8 cellular contexts compared by ENCODE assay signal in the genomic region with DNA sequence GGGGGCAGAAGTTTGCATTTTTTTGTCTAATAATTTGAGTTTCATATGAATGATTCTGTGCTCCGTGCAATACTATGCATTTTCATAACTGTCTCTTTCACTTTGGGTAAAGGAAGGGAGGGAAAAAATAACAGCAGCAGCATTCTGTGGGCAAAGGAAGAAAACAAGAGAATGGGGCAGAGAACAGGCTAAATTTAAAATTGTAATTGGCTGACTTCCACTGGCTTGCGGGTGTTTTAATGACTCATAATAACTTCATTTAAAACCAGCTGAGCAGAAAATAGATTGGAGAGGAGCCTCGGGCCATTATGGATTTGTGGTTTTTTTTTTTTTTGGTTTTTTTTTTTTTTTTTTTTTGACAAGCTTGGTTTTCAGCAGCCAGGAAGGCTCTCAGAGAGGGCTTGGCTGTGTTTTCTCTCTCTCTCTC.
DNase-seq lines count a peak whose midpoint lies in the region; ATAC-seq and TF ChIP-seq lines count a peak whose summit lies in the region.

No MANE protein-coding gene starts in this region.

- intact Hi-C loops in mucosa of descending colon (cut with DNase I, micrococcal nuclease), result loop anchor here in 1 of 2 donors (10.0 kb wide), 1 partner anchor 102 kb away; no protein-coding TSS in a partner anchor

- TF ChIP-seq CTCF in VCaP (conservative IDR thresholded peaks at IDR 0.05), result no peak
- no peak for TF ChIP-seq CTCF in foreskin fibroblast (IDR thresholded peaks at IDR 0.05; ENCODE audit: low read depth, low read length)
- TF ChIP-seq CTCF in mucosa of descending colon (IDR thresholded peaks at IDR 0.05), result no peak

- no peaks in the 10 kb centered on the region for H3K36me3 ChIP-seq in mucosa of descending colon (ENCODE audit: low read depth)

- DNase-seq in ELR (ENCODE audit: low read depth) (peak; percentile 62), NCI-H146 (lab: John Stamatoyannopoulos, UW) (peak; percentile 80), foreskin fibroblast (peak; percentile 86 to 94), retina (peak; percentile 77), mucosa of descending colon (no peak)
- DNase-seq in stimulated activated CD8-positive, alpha-beta memory T cell treated with anti-CD3 and anti-CD28 coated beads, Interleukin-4, amount 100 ng/mL, for 48 hours, result no peak

- H3K4me3 ChIP-seq in foreskin fibroblast (ENCODE audit: low read depth in 1 of 2, low read length in 2 of 2), result no peak overlapping the region
- H3K4me3 ChIP-seq in mucosa of descending colon, result no peak overlapping the region

- H3K27ac ChIP-seq in VCaP, result peak overlapping the region; percentile 100

- no peaks in the 10 kb centered on the region for H3K9me3 ChIP-seq in mucosa of descending colon

- H3K4me1 ChIP-seq in mucosa of descending colon (ENCODE audit: low read depth), result peaks cover 85% of the 10 kb centered on the region

- ATAC-seq in HG03025 (IDR thresholded peaks at IDR 0.05; ENCODE audit: low FRiP score, unreplicated experiment) (no peak), mucosa of descending colon (no peak)

Comparison
In these comparisons a context has a peak if more than half of its experiments do, and no peak if none do; other contexts are left out.
1. DNase-seq: peak in ELR (single experiment), NCI-H146 (single experiment), foreskin fibroblast (2 of 2) and retina (single experiment); none in mucosa of descending colon (0 of 3) and stimulated activated CD8-positive, alpha-beta memory T cell treated with anti-CD3 and anti-CD28 coated beads, Interleukin-4, amount 100 ng/mL, for 48 hours (single experiment).